Comparison of ENCODE assay signal across 28 cellular contexts in the genomic region with DNA sequence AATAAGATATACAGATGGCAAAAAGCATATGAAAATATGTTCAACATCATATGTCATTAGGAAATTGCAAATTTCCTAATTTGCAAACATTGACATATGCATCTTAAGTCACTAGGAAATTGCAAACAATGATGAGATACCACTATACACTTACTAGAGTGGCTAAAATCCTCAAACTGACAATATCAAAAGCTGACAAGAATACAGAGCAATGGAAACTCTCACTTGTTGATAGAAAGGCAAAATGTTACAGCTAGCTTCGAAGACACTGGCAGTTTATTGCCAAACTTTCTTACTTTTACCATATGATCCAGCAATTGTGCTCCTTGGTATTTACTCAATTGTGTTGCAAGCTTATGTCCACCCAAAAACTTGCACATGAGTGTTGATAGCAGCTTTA.
"Had no signal": no experiment of that assay in that cellular context is flagged by ENCODE, and none has a peak within 500 bp of the region (broad histone marks: within the 10 kb centered on the region; RNA-seq: fewer than 3 reads in every experiment).

No MANE protein-coding gene starts in this region.

- H3K27me3 ChIP-seq: ascending aorta, breast epithelium had no signal

- H3K4me1 ChIP-seq: ascending aorta had no signal

- H3K36me3 ChIP-seq: ascending aorta, breast epithelium had no signal

- H3K9me3 ChIP-seq: ascending aorta, breast epithelium had no signal

- ATAC-seq: activated CD8-positive, alpha-beta T cell treated with anti-CD3 and anti-CD28 coated beads for 36 hours; activated naive CD8-positive, alpha-beta T cell treated with anti-CD3 and anti-CD28 coated beads, Interleukin-2, amount 50 U/mL, for 24 hours had no signal

- H3K27ac ChIP-seq: ascending aorta, breast epithelium, VCaP had no signal

- FAIRE-seq: TTC549 had no signal

- DNase-seq: activated B cell treated with CpG ODN at 0.5 μM for 24 hours; activated CD4-positive, alpha-beta memory T cell treated with anti-CD3 and anti-CD28 coated beads for 36 hours; activated CD4-positive, alpha-beta T cell treated with anti-CD3 and anti-CD28 coated beads for 4 hours; activated CD4-positive, alpha-beta T cell treated with anti-CD3 and anti-CD28 coated beads, Interleukin-2, amount 10 ng/mL, durations not matched to agents 24 days and 14 days; activated CD4-positive, alpha-beta T cell treated with anti-CD3 and anti-CD28 coated beads, Interleukin-2, amount 50 U/mL, for 1 hour; activated CD4-positive, alpha-beta T cell treated with anti-CD3 and anti-CD28 coated beads, Interleukin-2, amount 50 U/mL, for 4 hours; activated CD4-positive, CD25-positive, alpha-beta regulatory T cell treated with anti-CD3 and anti-CD28 coated beads, Interleukin-2, amount 50 U/mL, for 72 hours; activated CD8-positive, alpha-beta memory T cell treated with anti-CD3 and anti-CD28 coated beads, Interleukin-2, amount 50 U/mL, for 4 hours; activated CD8-positive, alpha-beta T cell treated with anti-CD3 and anti-CD28 coated beads for 36 hours; activated effector memory CD4-positive, alpha-beta T cell treated with Interleukin-2 at 50 U/mL for 16 hours; activated gamma-delta T cell; activated naive CD4-positive, alpha-beta T cell treated with anti-CD3 and anti-CD28 coated beads, Interleukin-2, amount 10 ng/mL, durations not matched to agents 7 days and 5 days; activated naive CD4-positive, alpha-beta T cell treated with Interleukin-2 at 50 U/mL for 16 hours; activated naive CD8-positive, alpha-beta T cell treated with anti-CD3 and anti-CD28 coated beads, Interleukin-2, amount 10 ng/mL, durations not matched to agents 7 days and 5 days; activated naive CD8-positive, alpha-beta T cell treated with anti-CD3 and anti-CD28 coated beads, Interleukin-2, amount 50 U/mL, for 24 hours; activated T-cell treated with anti-CD3 and anti-CD28 coated beads for 4 hours; activated T-cell treated with anti-CD3 and anti-CD28 coated beads, Interleukin-2, amount 50 U/mL, for 1 hour; activated T-cell treated with anti-CD3 and anti-CD28 coated beads, Interleukin-2, amount 50 U/mL, for 48 hours; amygdala; anterior cingulate cortex; central memory CD4-positive, alpha-beta T cell; T-helper 1 cell; T-helper 2 cell; T-helper 9 cell had no signal

- H3K4me3 ChIP-seq: ascending aorta, breast epithelium had no signal
